ENCODE assay signal across 8 cellular contexts in the genomic region with DNA sequence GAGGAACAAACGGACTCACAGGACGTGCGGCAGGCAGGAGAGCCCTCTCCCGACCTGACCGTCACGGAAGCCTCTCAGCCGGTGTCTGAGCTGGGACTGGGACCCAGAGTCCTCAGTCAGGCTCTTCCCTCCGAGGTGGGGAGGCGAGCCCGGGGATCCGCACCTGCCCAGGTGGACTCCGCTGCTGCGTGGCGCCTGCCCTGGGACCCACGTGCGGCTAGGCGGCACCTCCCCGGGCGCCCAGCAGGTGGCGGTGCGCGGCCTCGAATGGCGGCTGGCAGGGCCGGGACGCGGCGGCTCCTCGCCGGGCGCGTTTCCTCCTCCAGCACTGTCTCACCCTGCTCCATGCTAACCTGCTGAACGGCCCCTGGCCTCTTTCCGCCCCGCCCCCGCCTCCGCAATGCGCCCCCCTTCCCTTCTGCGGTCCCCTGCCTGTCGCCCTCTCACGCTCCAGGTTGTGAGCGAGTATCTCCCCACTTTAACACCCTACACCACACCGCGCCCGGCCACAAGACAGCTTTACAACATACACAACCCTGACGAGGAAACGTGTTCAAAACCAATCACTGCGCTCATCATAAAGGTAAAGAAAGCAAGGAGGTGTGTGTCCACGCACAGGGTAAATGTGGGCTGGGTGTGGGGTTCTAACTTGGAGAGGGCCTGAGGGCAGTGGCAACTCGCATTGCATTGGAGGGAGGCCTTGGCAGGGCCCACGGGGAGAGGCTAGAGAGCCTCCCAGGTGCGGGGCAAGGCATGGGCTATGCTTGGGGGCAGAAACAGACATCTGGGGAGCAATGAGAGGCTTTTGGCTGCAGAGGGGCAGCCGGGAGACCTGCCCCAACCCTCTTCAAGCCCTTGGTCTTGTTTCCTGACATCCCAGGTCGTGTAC. TPM values are rescaled to one million over a fixed set of nuclear protein-coding genes. Genes with fewer than 3 reads are reported as not detected.
DNase-seq lines count a peak whose midpoint lies in the region; ATAC-seq and TF ChIP-seq lines count a peak whose summit lies in the region.

No MANE protein-coding gene starts in this region.

- DNase-seq in DMS114 treated with DMSO at 0.1 percent for 48 hours (lab: John Stamatoyannopoulos, UW; ENCODE audit: unreplicated experiment) = peak; percentile 35
- DNase-seq in HPDE6-E6E7 (ENCODE audit: extremely low spot score) = peak; percentile 47
- DNase-seq in SHP77 treated with DMSO at 0.1 percent for 48 hours (lab: John Stamatoyannopoulos, UW) = peak; percentile 14
- DNase-seq in activated effector memory CD4-positive, alpha-beta T cell treated with Interleukin-2 at 50 U/mL for 16 hours = peak; percentile 66
- peak; percentile 13 for DNase-seq in foreskin melanocyte
- DNase-seq in occipital lobe (lab: John Stamatoyannopoulos, UW) = peak; percentile 31
- DNase-seq in thoracic aorta (ENCODE audit: low spot score) = no peak

- H3K4me3 ChIP-seq in thoracic aorta = peak overlapping the region; percentile 15

- TF ChIP-seq CTCF in thoracic aorta (IDR thresholded peaks at IDR 0.05) = peak; percentile 99

- H3K27ac ChIP-seq in thoracic aorta = no peak overlapping the region

- no peaks in the 10 kb centered on the region for H3K9me3 ChIP-seq in thoracic aorta

- H3K36me3 ChIP-seq in thoracic aorta = no peaks in the 10 kb centered on the region

- H3K4me1 ChIP-seq in thoracic aorta (ENCODE audit: control insufficient read depth in 1 of 2, low read depth in 2 of 2) = peaks cover 0 to 8% of the 10 kb centered on the region in 2 donors

- no peaks in the 10 kb centered on the region for H3K27me3 ChIP-seq in thoracic aorta (replicated peaks; ENCODE audit: insufficient read depth)

- ATAC-seq in thoracic aorta (ENCODE audit: insufficient number of reproducible peaks, low FRiP score, low read depth) (no peak), GM21447 (IDR thresholded peaks at IDR 0.05; ENCODE audit: unreplicated experiment) (no peak)

RNA-seq across cellular contexts. Expression of a gene that starts 25.9 kb away (rescaled TPM):
- 326 TPM for total RNA-seq in occipital lobe
- 100 to 1,000 TPM in 1 of 2 donors, 10 to 100 TPM in 1; 52.9 to 164 TPM for total RNA-seq in thoracic aorta
